33 cellular contexts compared by ENCODE assay signal in the genomic region with DNA sequence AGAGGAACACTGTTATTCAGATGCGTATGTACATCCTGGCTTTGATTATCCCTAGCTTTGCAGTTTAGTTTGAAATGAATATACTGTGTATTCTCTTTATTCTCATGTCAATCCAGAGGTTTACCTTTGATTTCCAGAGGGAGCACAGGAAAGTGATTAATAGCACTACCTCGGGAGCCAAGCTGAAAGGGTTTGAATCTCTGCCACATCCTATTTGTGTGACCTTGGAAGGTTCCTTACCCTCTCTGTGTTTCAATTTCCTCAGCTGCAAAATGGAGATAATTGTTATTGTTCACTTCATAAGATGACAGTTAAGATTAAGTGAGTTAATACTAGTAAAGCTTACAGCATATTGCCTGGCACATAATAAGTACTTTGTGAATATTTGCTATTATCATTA. TPM values are rescaled to one million over a fixed set of nuclear protein-coding genes. Genes with fewer than 3 reads are reported as not detected.
"Had no signal": no experiment of that assay in that cellular context is flagged by ENCODE, and none has a peak within 500 bp of the region (broad histone marks: within the 10 kb centered on the region; RNA-seq: fewer than 3 reads in every experiment).

No MANE protein-coding gene starts in this region.

- H3K27me3 ChIP-seq: body of pancreas had no signal

- ATAC-seq: activated CD4-positive, alpha-beta T cell treated with anti-CD3 and anti-CD28 coated beads for 36 hours; activated CD8-positive, alpha-beta memory T cell treated with anti-CD3 and anti-CD28 coated beads, Interleukin-2, amount 10 ng/mL, durations not matched to agents 7 days and 5 days; activated CD8-positive, alpha-beta T cell treated with anti-CD3 and anti-CD28 coated beads, Interleukin-2, amount 10 ng/mL, durations not matched to agents 7 days and 5 days; activated naive CD8-positive, alpha-beta T cell treated with anti-CD3 and anti-CD28 coated beads, Interleukin-2, amount 50 U/mL, for 24 hours; body of pancreas; esophagus mucosa; T-cell had no signal

- H3K9me3 ChIP-seq: adrenal gland, body of pancreas had no signal

- H3K27ac ChIP-seq: adrenal gland, body of pancreas had no signal

- H3K36me3 ChIP-seq: adrenal gland had no signal

- H3K4me3 ChIP-seq: adrenal gland, body of pancreas had no signal

- DNase-seq: activated CD4-positive, alpha-beta memory T cell treated with anti-CD3 and anti-CD28 coated beads for 36 hours; activated CD4-positive, alpha-beta T cell treated with anti-CD3 and anti-CD28 coated beads for 36 hours; activated CD4-positive, alpha-beta T cell treated with anti-CD3 and anti-CD28 coated beads, Interleukin-2, amount 10 ng/mL, durations not matched to agents 24 days and 14 days; activated CD4-positive, CD25-positive, alpha-beta regulatory T cell; activated CD4-positive, CD25-positive, alpha-beta regulatory T cell treated with anti-CD3 and anti-CD28 coated beads, Interleukin-2, amount 50 U/mL, for 72 hours; activated CD8-positive, alpha-beta memory T cell treated with anti-CD3 and anti-CD28 coated beads, Interleukin-2, amount 10 ng/mL, durations not matched to agents 7 days and 5 days; activated CD8-positive, alpha-beta memory T cell treated with anti-CD3 and anti-CD28 coated beads, Interleukin-2, amount 50 U/mL, for 4 hours; activated CD8-positive, alpha-beta T cell treated with anti-CD3 and anti-CD28 coated beads, Interleukin-2, amount 10 ng/mL, durations not matched to agents 7 days and 5 days; activated effector memory CD4-positive, alpha-beta T cell treated with anti-CD3 and anti-CD28 coated beads, Interleukin-2, amount 50 U/mL, for 16 hours; activated naive CD4-positive, alpha-beta T cell treated with anti-CD3 and anti-CD28 coated beads for 36 hours; activated naive CD8-positive, alpha-beta T cell treated with anti-CD3 and anti-CD28 coated beads for 36 hours; activated naive CD8-positive, alpha-beta T cell treated with anti-CD3 and anti-CD28 coated beads, Interleukin-2, amount 50 U/mL, for 24 hours; activated T-cell treated with anti-CD3 and anti-CD28 coated beads, Interleukin-2, amount 50 U/mL, for 1 hour; activated T-cell treated with anti-CD3 and anti-CD28 coated beads, Interleukin-2, amount 50 U/mL, for 48 hours; adrenal gland; amygdala; aorta; body of pancreas; caudate nucleus; cortex of kidney; effector CD8-positive, alpha-beta T cell; foreskin fibroblast; head of caudate nucleus; T-cell; T1000 had no signal

- FAIRE-seq: colon, endometrium, frontal cortex had no signal

- H3K4me1 ChIP-seq: adrenal gland, body of pancreas had no signal

RNA-seq across cellular contexts. Expression of a gene that starts 17.9 kb away (rescaled TPM):
- total RNA-seq: activated CD4-positive, alpha-beta T cell treated with anti-CD3 and anti-CD28 coated beads for 36 hours; activated CD4-positive, alpha-beta T cell treated with anti-CD3 and anti-CD28 coated beads, Interleukin-2, amount 10 ng/mL, durations not matched to agents 24 days and 14 days; activated CD8-positive, alpha-beta T cell treated with anti-CD3 and anti-CD28 coated beads, Interleukin-2, amount 10 ng/mL, durations not matched to agents 7 days and 5 days; activated naive CD4-positive, alpha-beta T cell treated with anti-CD3 and anti-CD28 coated beads for 36 hours; activated naive CD8-positive, alpha-beta T cell treated with anti-CD3 and anti-CD28 coated beads for 36 hours; activated T-helper 1 cell treated with anti-CD3 and anti-CD28 coated beads, Interleukin-12 subunit alpha, Interleukin-12 subunit beta, Interleukin-2, Interleukin-4 antibody, amounts not matched to agents 30 ng/mL and 10 ng/mL and 1 ng/mL, durations not matched to agents 14 hours and 24 hours and 36 hours; activated T-helper 2 cell treated with anti-CD3 and anti-CD28 coated beads, Interferon-gamma antibody, Interleukin-2, Interleukin-4, amounts not matched to agents 10 μg/mL and 5 μg/mL and 100 μg/mL, durations not matched to agents 14 hours and 24 hours and 36 hours; body of pancreas; epithelial cell of proximal tubule; esophagus mucosa; T-cell; T-helper 2 cell treated with Interferon-gamma antibody and Interleukin-4, amounts not matched to agents 100 ng/mL and 5 ng/mL, for 36 hours had no signal
- polyA plus RNA-seq: aorta had no signal
